ENCODE assay signal across 11 cellular contexts in genomic region chr2:85748039-85748438, GRCh38. TPM values are rescaled to one million over a fixed set of nuclear protein-coding genes. Genes with fewer than 3 reads are reported as not detected.
A peak's percentile ranks its signal among the peaks of the same experiment; 100 is the strongest.
DNase-seq lines count a peak whose midpoint lies in the region; ATAC-seq and TF ChIP-seq lines count a peak whose summit lies in the region.
"Had no signal": no experiment of that assay in that cellular context is flagged by ENCODE, and none has a peak within 500 bp of the region (broad histone marks: within the 10 kb centered on the region; RNA-seq: fewer than 3 reads in every experiment).

No MANE protein-coding gene starts in this region.

- H3K27ac Mint-ChIP-seq in chondrocyte (ENCODE audit: unreplicated experiment) (no peak overlapping the region), Calu3 (ENCODE audit: unreplicated experiment) (no peak overlapping the region), type B pancreatic cell (no peak overlapping the region)
- H3K27ac Mint-ChIP-seq: activated naive CD8-positive, alpha-beta T cell; CD4-positive, alpha-beta T cell had no signal

- H3K4me1 Mint-ChIP-seq in chondrocyte (ENCODE audit: low read depth) (peaks cover 58% of the 10 kb centered on the region), Calu3 (ENCODE audit: low read depth, unreplicated experiment) (peaks cover 20% of the 10 kb centered on the region), type B pancreatic cell (ENCODE audit: unreplicated experiment) (peaks cover 25% of the 10 kb centered on the region)

- ATAC-seq in GM21367 (IDR thresholded peaks at IDR 0.05; ENCODE audit: unreplicated experiment) (peak; percentile 76), HG03342 (IDR thresholded peaks at IDR 0.05; ENCODE audit: unreplicated experiment) (peak; percentile 83), HG03045 (IDR thresholded peaks at IDR 0.05; ENCODE audit: unreplicated experiment) (no peak)

- no peaks in the 10 kb centered on the region for H3K9me3 Mint-ChIP-seq in chondrocyte (ENCODE audit: low read depth)
- no peaks in the 10 kb centered on the region for H3K9me3 Mint-ChIP-seq in Calu3 (ENCODE audit: low read depth, unreplicated experiment)
- H3K9me3 Mint-ChIP-seq in type B pancreatic cell = no peaks in the 10 kb centered on the region
- H3K9me3 Mint-ChIP-seq: CD4-positive, alpha-beta T cell had no signal

- in situ Hi-C loops in GM13976 (cut with MboI; ENCODE audit: low sequenced_read_pairs, unreplicated experiment) = no loop called here

- CTCF ChIA-PET in Calu3 (lab: Charles Lee) = interaction anchor here (2.7 kb wide), 1 partner anchor 24 kb away, joined by 8 read pairs; no protein-coding TSS in a partner anchor

- no peaks in the 10 kb centered on the region for H3K36me3 Mint-ChIP-seq in chondrocyte (ENCODE audit: low read depth)
- H3K36me3 Mint-ChIP-seq in Calu3 (ENCODE audit: insufficient read depth, unreplicated experiment) = no peaks in the 10 kb centered on the region
- H3K36me3 Mint-ChIP-seq in type B pancreatic cell = no peaks in the 10 kb centered on the region
- H3K36me3 Mint-ChIP-seq: activated naive CD8-positive, alpha-beta T cell had no signal

- peak; percentile 69 for DNase-seq in GM13976 (ENCODE audit: low spot score)
- peak; percentile 13 for DNase-seq in chondrocyte (ENCODE audit: low spot score)
- no peak for DNase-seq in cerebellum (ENCODE audit: low spot score)
- DNase-seq in Calu3 = no peak
- no peak for DNase-seq in type B pancreatic cell (ENCODE audit: extremely low spot score, unreplicated experiment)
- DNase-seq: CD4-positive, alpha-beta T cell; NCI-H1436 treated with DMSO at 0.1 percent for 48 hours had no signal

- H3K4me3 Mint-ChIP-seq in chondrocyte (ENCODE audit: unreplicated experiment) (no peak overlapping the region), Calu3 (ENCODE audit: low read depth, unreplicated experiment) (no peak overlapping the region), type B pancreatic cell (no peak overlapping the region)
- H3K4me3 Mint-ChIP-seq: activated naive CD8-positive, alpha-beta T cell; CD4-positive, alpha-beta T cell had no signal

- TF ChIP-seq CTCF in GM13976 (IDR thresholded peaks at IDR 0.05; ENCODE audit: borderline replicate concordance, control extremely low read depth, extremely low read depth, insufficient read depth, missing control alignments) (no peak), chondrocyte (IDR thresholded peaks at IDR 0.05) (no peak), Calu3 (IDR thresholded peaks at IDR 0.05; ENCODE audit: unreplicated experiment) (no peak), type B pancreatic cell (conservative IDR thresholded peaks at IDR 0.05) (no peak)

- no TSS peak for BruUV-seq in Calu3 (replicated peaks; lab: Mats Ljungman, UMichigan)

- H3K27me3 Mint-ChIP-seq in chondrocyte (ENCODE audit: low read depth) = peaks cover 15% of the 10 kb centered on the region
- peaks cover 43% of the 10 kb centered on the region for H3K27me3 Mint-ChIP-seq in Calu3 (ENCODE audit: unreplicated experiment)
- peaks cover 70% of the 10 kb centered on the region for H3K27me3 Mint-ChIP-seq in type B pancreatic cell

- intact Hi-C loops in Calu3 (cut with micrococcal nuclease; ENCODE audit: unreplicated experiment) = no loop called here

RNA-seq across cellular contexts. Expression of gene ATOH8, which starts 5.8 kb away (rescaled TPM):
- 2.2 to 10.3 TPM (median 2.7 TPM) in 3 replicates for total RNA-seq in chondrocyte
- total RNA-seq in cerebellum = 13.2 TPM
- total RNA-seq in Calu3 (2022) = 0.19 and 0.47 TPM in 2 replicates
- total RNA-seq in type B pancreatic cell (ENCODE audit: low replicate concordance) = 1.8 and 13.7 TPM in 2 replicates
- total RNA-seq: CD4-positive, alpha-beta T cell had no signal

RNA-seq across cellular contexts. Expression of gene GNLY, which starts 53.9 kb away (rescaled TPM):
- total RNA-seq in chondrocyte = not detected in 3 replicates
- not detected for total RNA-seq in cerebellum
- total RNA-seq in Calu3 (2022) = not detected in 2 replicates
- not detected in 2 replicates for total RNA-seq in type B pancreatic cell (ENCODE audit: low replicate concordance)

Comparison
In these comparisons a context has a peak if more than half of its experiments do, and no peak if none do; other contexts are left out.
1. DNase-seq: peak in GM13976 (single experiment) and chondrocyte (single experiment); none in cerebellum (single experiment), Calu3 (single experiment) and type B pancreatic cell (single experiment).